In the genomic region with DNA sequence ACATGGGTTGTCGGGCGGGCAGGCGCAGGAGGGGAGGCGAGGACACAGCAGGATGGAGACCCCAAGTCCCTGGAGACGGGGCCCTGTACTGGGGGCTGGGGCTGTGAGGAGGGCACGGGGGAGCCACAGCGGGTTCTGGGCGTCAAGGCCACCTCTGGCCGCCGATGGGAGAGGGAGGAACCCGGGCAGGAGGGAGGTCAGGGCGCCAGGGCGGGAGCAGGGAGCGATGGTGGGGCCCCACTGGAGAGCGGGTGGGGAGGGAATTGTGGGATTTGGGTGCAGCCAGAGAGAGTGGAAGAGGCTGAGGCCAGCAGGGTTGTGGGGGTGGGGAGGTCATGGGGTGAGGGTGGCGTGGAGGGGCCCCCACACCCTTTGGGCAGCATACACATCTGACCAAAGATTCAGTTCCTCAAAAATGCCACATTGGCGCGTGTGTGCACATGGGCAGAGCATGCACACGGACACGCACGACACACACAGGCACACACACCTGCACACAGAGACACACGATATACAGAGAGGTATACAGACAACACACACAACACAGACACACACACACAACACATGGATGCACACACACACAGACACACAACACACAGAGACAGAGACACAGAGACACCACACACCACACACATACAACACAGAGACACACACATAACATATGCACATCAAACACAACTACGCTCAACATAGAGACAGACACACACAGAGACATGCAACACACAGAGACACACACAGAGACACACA, we compare ENCODE assay signal across 18 cellular contexts. TPM values are rescaled to one million over a fixed set of nuclear protein-coding genes. Genes with fewer than 3 reads are reported as not detected.
DNase-seq lines count a peak whose midpoint lies in the region; ATAC-seq, FAIRE-seq and TF ChIP-seq lines count a peak whose summit lies in the region.
"Had no signal": no experiment of that assay in that cellular context is flagged by ENCODE, and none has a peak within 500 bp of the region (broad histone marks: within the 10 kb centered on the region; RNA-seq: fewer than 3 reads in every experiment).

No MANE protein-coding gene starts in this region.

- no peaks in the 10 kb centered on the region for H3K27me3 Mint-ChIP-seq in stimulated activated memory B cell treated with anti-CD40 and anti-IgM and Interleukin-4, amounts not matched to agents 10 μg/mL and 1 μg/mL and 100 μg/mL, for 72 hours

- no peak for TF ChIP-seq CTCF in kidney (IDR thresholded peaks at IDR 0.05; ENCODE audit: borderline replicate concordance, extremely low read depth, insufficient read depth)

- FAIRE-seq in GM12892 (lab: Jason Lieb, UNC) (peak; percentile 62), kidney (lab: Jason Lieb, UNC) (no peak), urothelium cell line (lab: Jason Lieb, UNC) (no peak)

- TF ChIP-seq POLR2A in GM12892 (IDR thresholded peaks at IDR 0.05; ENCODE audit: low read depth, low read length) = no peak

- ATAC-seq in stimulated activated memory B cell treated with anti-CD40 and anti-IgM and Interleukin-4, amounts not matched to agents 10 μg/mL and 1 μg/mL and 100 μg/mL, for 72 hours = peak; percentile 90
- ATAC-seq in HG03159 (IDR thresholded peaks at IDR 0.05; ENCODE audit: unreplicated experiment) = no peak

- H3K4me3 Mint-ChIP-seq in stimulated activated memory B cell treated with anti-CD40 and anti-IgM and Interleukin-4, amounts not matched to agents 10 μg/mL and 1 μg/mL and 100 μg/mL, for 72 hours = peak overlapping the region; percentile 18
- H3K4me3 Mint-ChIP-seq: CD8-positive, alpha-beta memory T cell; T-helper 1 cell treated with Interleukin-12 subunit alpha and Interleukin-12 subunit beta and Interleukin-4 antibody, amounts not matched to agents 30 μg/mL and 1 μg/mL, for 36 hours had no signal

- H3K4me1 ChIP-seq in kidney (ENCODE audit: control insufficient read depth in 1 of 2, insufficient read depth in 1 of 2, low read depth in 1 of 2, low read length in 2 of 2) = peaks cover 0 to 7% of the 10 kb centered on the region in 2 donors
- H3K4me1 ChIP-seq: psoas muscle had no signal

- H3K4me3 ChIP-seq in kidney (ENCODE audit: low read length in 2 of 2) = no peak overlapping the region
- H3K4me3 ChIP-seq: body of pancreas, psoas muscle had no signal

- intact Hi-C loops in kidney (cut with DNase I) = no loop called here

- no peak overlapping the region for H3K9ac ChIP-seq in kidney (ENCODE audit: low read length in 2 of 2)

- no peak overlapping the region for H3K27ac Mint-ChIP-seq in stimulated activated memory B cell treated with anti-CD40 and anti-IgM and Interleukin-4, amounts not matched to agents 10 μg/mL and 1 μg/mL and 100 μg/mL, for 72 hours
- H3K27ac Mint-ChIP-seq: CD8-positive, alpha-beta memory T cell; T-helper 1 cell treated with Interleukin-12 subunit alpha and Interleukin-12 subunit beta and Interleukin-4 antibody, amounts not matched to agents 30 μg/mL and 1 μg/mL, for 36 hours had no signal

- H3K27ac ChIP-seq in kidney (ENCODE audit: low read depth in 2 of 2, low read length in 2 of 2) = no peak overlapping the region
- H3K27ac ChIP-seq: psoas muscle had no signal

- H3K9me3 ChIP-seq in kidney (ENCODE audit: control insufficient read depth in 1 of 2, low read length in 2 of 2) = no peaks in the 10 kb centered on the region
- H3K9me3 ChIP-seq: body of pancreas, psoas muscle had no signal

- DNase-seq in GM12892 (ENCODE audit: insufficient read length) (no peak), NOMO-1 treated with DMSO at 0.1 percent for 48 hours (lab: John Stamatoyannopoulos, UW; ENCODE audit: unreplicated experiment) (peak; percentile 61), kidney (peak; percentile 78), urothelium cell line (ENCODE audit: low spot score) (no peak), NCI-H774 (lab: John Stamatoyannopoulos, UW) (no peak)
- DNase-seq: activated CD4-positive, alpha-beta T cell treated with anti-CD3 and anti-CD28 coated beads for 48 hours; activated effector memory CD4-positive, alpha-beta T cell treated with Interleukin-2 at 50 U/mL for 16 hours; CD8-positive, alpha-beta memory T cell; GF-D8; GOT3; NCI-H2227 treated with DMSO at 0.1 percent for 48 hours; OCI-M1; stimulated activated CD4-positive, alpha-beta T cell treated with anti-CD3 and anti-CD28 coated beads, Interleukin-2, amount 100 ng/mL, for 24 hours had no signal

- H3K4me1 Mint-ChIP-seq in stimulated activated memory B cell treated with anti-CD40 and anti-IgM and Interleukin-4, amounts not matched to agents 10 μg/mL and 1 μg/mL and 100 μg/mL, for 72 hours = peaks cover 13% of the 10 kb centered on the region

- H3K36me3 Mint-ChIP-seq in stimulated activated memory B cell treated with anti-CD40 and anti-IgM and Interleukin-4, amounts not matched to agents 10 μg/mL and 1 μg/mL and 100 μg/mL, for 72 hours = peaks cover 6% of the 10 kb centered on the region
- H3K36me3 Mint-ChIP-seq: CD8-positive, alpha-beta memory T cell had no signal

- no peaks in the 10 kb centered on the region for H3K36me3 ChIP-seq in kidney (ENCODE audit: control insufficient read depth in 1 of 2, insufficient read depth in 2 of 2, low read length in 2 of 2)

- peaks cover 4% of the 10 kb centered on the region for H3K9me3 Mint-ChIP-seq in stimulated activated memory B cell treated with anti-CD40 and anti-IgM and Interleukin-4, amounts not matched to agents 10 μg/mL and 1 μg/mL and 100 μg/mL, for 72 hours
- H3K9me3 Mint-ChIP-seq: CD8-positive, alpha-beta memory T cell; T-helper 1 cell treated with Interleukin-12 subunit alpha and Interleukin-12 subunit beta and Interleukin-4 antibody, amounts not matched to agents 30 μg/mL and 1 μg/mL, for 36 hours had no signal

RNA-seq across cellular contexts. Expression of a gene that starts 54.9 kb away (rescaled TPM):
- 47.2 TPM for polyA plus RNA-seq in GM12892 (2012; ENCODE audit: missing spikeins)
- total RNA-seq in kidney = 67.8 TPM
- polyA plus RNA-seq in kidney (ENCODE audit: insufficient read depth, low read depth, low replicate concordance) = 56.0 TPM

Comparison
In these comparisons a context has a peak if more than half of its experiments do, and no peak if none do; other contexts are left out.
1. DNase-seq: peak in NOMO-1 treated with DMSO at 0.1 percent for 48 hours (single experiment) and kidney (single experiment); none in GM12892 (single experiment), urothelium cell line (single experiment) and NCI-H774 (single experiment).